35 cellular contexts compared by ENCODE assay signal in genomic region chrX:122878269-122878668, GRCh38.
"Had no signal": no experiment of that assay in that cellular context is flagged by ENCODE, and none has a peak within 500 bp of the region (broad histone marks: within the 10 kb centered on the region; RNA-seq: fewer than 3 reads in every experiment).

No MANE protein-coding gene starts in this region.

- H3K4me3 Mint-ChIP-seq: activated B cell treated with CpG ODN at 0.5 μM for 24 hours; activated CD4-positive, alpha-beta memory T cell treated with anti-CD3 and anti-CD28 coated beads for 36 hours; activated CD4-positive, alpha-beta T cell treated with anti-CD3 and anti-CD28 coated beads, Interleukin-2, amount 10 ng/mL, durations not matched to agents 24 days and 14 days; activated CD8-positive, alpha-beta T cell treated with anti-CD3 and anti-CD28 coated beads for 36 hours; activated naive CD4-positive, alpha-beta T cell treated with anti-CD3 and anti-CD28 coated beads, Interleukin-2, amount 10 ng/mL, durations not matched to agents 7 days and 5 days; activated naive CD4-positive, alpha-beta T cell treated with anti-CD3 and anti-CD28 coated beads, Interleukin-2, amount 50 U/mL, for 24 hours; activated naive CD8-positive, alpha-beta T cell; activated T-cell treated with anti-CD3 and anti-CD28 coated beads, Interleukin-2, amount 50 U/mL, for 4 hours; activated T-cell treated with anti-CD3 and anti-CD28 coated beads, Interleukin-2, amount 50 U/mL, for 72 hours; activated T-helper 1 cell treated with anti-CD3 and anti-CD28 coated beads, Interleukin-12 subunit alpha, Interleukin-12 subunit beta, Interleukin-2, Interleukin-4 antibody, amounts not matched to agents 30 ng/mL and 10 ng/mL and 1 ng/mL, durations not matched to agents 14 hours and 24 hours and 36 hours; activated T-helper 17 cell treated with anti-CD3 and anti-CD28 coated beads, Interleukin-2, amount 50 U/mL, for 72 hours; brain; central memory CD8-positive, alpha-beta T cell; T-helper 1 cell treated with Interleukin-12 subunit alpha and Interleukin-12 subunit beta and Interleukin-4 antibody, amounts not matched to agents 30 μg/mL and 1 μg/mL, for 36 hours; T-helper 2 cell treated with Interferon-gamma antibody and Interleukin-4, amounts not matched to agents 5 μg/mL and 100 μg/mL, for 36 hours had no signal

- H3K9me3 Mint-ChIP-seq: activated B cell treated with CpG ODN at 0.5 μM for 24 hours; activated CD4-positive, alpha-beta T cell treated with anti-CD3 and anti-CD28 coated beads, Interleukin-2, amount 10 ng/mL, durations not matched to agents 24 days and 14 days; activated CD8-positive, alpha-beta T cell treated with anti-CD3 and anti-CD28 coated beads for 36 hours; activated T-cell treated with anti-CD3 and anti-CD28 coated beads, Interleukin-2, amount 50 U/mL, for 4 hours; activated T-cell treated with anti-CD3 and anti-CD28 coated beads, Interleukin-2, amount 50 U/mL, for 72 hours; activated T-helper 1 cell treated with anti-CD3 and anti-CD28 coated beads, Interleukin-12 subunit alpha, Interleukin-12 subunit beta, Interleukin-2, Interleukin-4 antibody, amounts not matched to agents 30 ng/mL and 10 ng/mL and 1 ng/mL, durations not matched to agents 14 hours and 24 hours and 36 hours; T-helper 2 cell treated with Interferon-gamma antibody and Interleukin-4, amounts not matched to agents 5 μg/mL and 100 μg/mL, for 36 hours had no signal

- H3K4me1 ChIP-seq: ascending aorta had no signal

- H3K27ac Mint-ChIP-seq: activated B cell treated with CpG ODN at 0.5 μM for 24 hours; activated CD4-positive, alpha-beta memory T cell treated with anti-CD3 and anti-CD28 coated beads for 36 hours; activated CD4-positive, alpha-beta T cell treated with anti-CD3 and anti-CD28 coated beads, Interleukin-2, amount 10 ng/mL, durations not matched to agents 24 days and 14 days; activated CD8-positive, alpha-beta T cell treated with anti-CD3 and anti-CD28 coated beads for 36 hours; activated naive CD4-positive, alpha-beta T cell treated with anti-CD3 and anti-CD28 coated beads, Interleukin-2, amount 10 ng/mL, durations not matched to agents 7 days and 5 days; activated naive CD4-positive, alpha-beta T cell treated with anti-CD3 and anti-CD28 coated beads, Interleukin-2, amount 50 U/mL, for 24 hours; activated naive CD8-positive, alpha-beta T cell; activated T-cell treated with anti-CD3 and anti-CD28 coated beads, Interleukin-2, amount 50 U/mL, for 72 hours; activated T-helper 1 cell treated with anti-CD3 and anti-CD28 coated beads, Interleukin-12 subunit alpha, Interleukin-12 subunit beta, Interleukin-2, Interleukin-4 antibody, amounts not matched to agents 30 ng/mL and 10 ng/mL and 1 ng/mL, durations not matched to agents 14 hours and 24 hours and 36 hours; activated T-helper 17 cell treated with anti-CD3 and anti-CD28 coated beads, Interleukin-2, amount 50 U/mL, for 72 hours; brain; T-helper 1 cell treated with Interleukin-12 subunit alpha and Interleukin-12 subunit beta and Interleukin-4 antibody, amounts not matched to agents 30 μg/mL and 1 μg/mL, for 36 hours; T-helper 2 cell treated with Interferon-gamma antibody and Interleukin-4, amounts not matched to agents 5 μg/mL and 100 μg/mL, for 36 hours had no signal

- H3K27ac ChIP-seq: ascending aorta, cardiac muscle cell, VCaP had no signal

- H3K4me3 ChIP-seq: ascending aorta, cardiac muscle cell had no signal

- ATAC-seq: activated CD8-positive, alpha-beta T cell treated with anti-CD3 and anti-CD28 coated beads for 36 hours; activated T-cell treated with anti-CD3 and anti-CD28 coated beads, Interleukin-2, amount 50 U/mL, for 4 hours; activated T-cell treated with anti-CD3 and anti-CD28 coated beads, Interleukin-2, amount 50 U/mL, for 72 hours; activated T-helper 17 cell treated with anti-CD3 and anti-CD28 coated beads, Interleukin-2, amount 50 U/mL, for 72 hours had no signal

- H3K4me1 Mint-ChIP-seq: activated B cell treated with CpG ODN at 0.5 μM for 24 hours; activated CD4-positive, alpha-beta T cell treated with anti-CD3 and anti-CD28 coated beads, Interleukin-2, amount 10 ng/mL, durations not matched to agents 24 days and 14 days; activated naive CD4-positive, alpha-beta T cell treated with anti-CD3 and anti-CD28 coated beads, Interleukin-2, amount 10 ng/mL, durations not matched to agents 7 days and 5 days; activated naive CD4-positive, alpha-beta T cell treated with anti-CD3 and anti-CD28 coated beads, Interleukin-2, amount 50 U/mL, for 24 hours; activated T-helper 17 cell treated with anti-CD3 and anti-CD28 coated beads, Interleukin-2, amount 50 U/mL, for 72 hours; brain; central memory CD8-positive, alpha-beta T cell had no signal

- H3K36me3 Mint-ChIP-seq: activated CD4-positive, alpha-beta memory T cell treated with anti-CD3 and anti-CD28 coated beads for 36 hours; activated naive CD4-positive, alpha-beta T cell treated with anti-CD3 and anti-CD28 coated beads, Interleukin-2, amount 10 ng/mL, durations not matched to agents 7 days and 5 days; activated naive CD4-positive, alpha-beta T cell treated with anti-CD3 and anti-CD28 coated beads, Interleukin-2, amount 50 U/mL, for 24 hours; activated naive CD8-positive, alpha-beta T cell; brain had no signal

- FAIRE-seq: bronchial epithelial cell, TTC549 had no signal

- H3K27me3 Mint-ChIP-seq: activated B cell treated with CpG ODN at 0.5 μM for 24 hours; activated CD4-positive, alpha-beta memory T cell treated with anti-CD3 and anti-CD28 coated beads for 36 hours; activated CD4-positive, alpha-beta T cell treated with anti-CD3 and anti-CD28 coated beads, Interleukin-2, amount 10 ng/mL, durations not matched to agents 24 days and 14 days; activated CD8-positive, alpha-beta T cell treated with anti-CD3 and anti-CD28 coated beads for 36 hours; activated naive CD4-positive, alpha-beta T cell treated with anti-CD3 and anti-CD28 coated beads, Interleukin-2, amount 10 ng/mL, durations not matched to agents 7 days and 5 days; activated naive CD4-positive, alpha-beta T cell treated with anti-CD3 and anti-CD28 coated beads, Interleukin-2, amount 50 U/mL, for 24 hours; activated naive CD8-positive, alpha-beta T cell; activated T-helper 17 cell treated with anti-CD3 and anti-CD28 coated beads, Interleukin-2, amount 50 U/mL, for 72 hours; central memory CD8-positive, alpha-beta T cell had no signal

- H3K36me3 ChIP-seq: ascending aorta, cardiac muscle cell had no signal

- H3K27me3 ChIP-seq: ascending aorta, cardiac muscle cell had no signal

- DNase-seq: activated B cell treated with CpG ODN at 0.5 μM for 24 hours; activated CD4-positive, alpha-beta memory T cell treated with anti-CD3 and anti-CD28 coated beads for 36 hours; activated CD4-positive, alpha-beta T cell treated with anti-CD3 and anti-CD28 coated beads for 4 hours; activated CD4-positive, alpha-beta T cell treated with anti-CD3 and anti-CD28 coated beads, Interleukin-2, amount 10 ng/mL, durations not matched to agents 24 days and 14 days; activated CD4-positive, alpha-beta T cell treated with anti-CD3 and anti-CD28 coated beads, Interleukin-2, amount 50 U/mL, for 1 hour; activated CD4-positive, alpha-beta T cell treated with anti-CD3 and anti-CD28 coated beads, Interleukin-2, amount 50 U/mL, for 4 hours; activated CD4-positive, CD25-positive, alpha-beta regulatory T cell treated with anti-CD3 and anti-CD28 coated beads, Interleukin-2, amount 50 U/mL, for 72 hours; activated CD8-positive, alpha-beta memory T cell treated with anti-CD3 and anti-CD28 coated beads, Interleukin-2, amount 50 U/mL, for 4 hours; activated CD8-positive, alpha-beta T cell treated with anti-CD3 and anti-CD28 coated beads for 36 hours; activated effector memory CD4-positive, alpha-beta T cell treated with anti-CD3 and anti-CD28 coated beads, Interleukin-2, amount 50 U/mL, for 16 hours; activated naive CD4-positive, alpha-beta T cell treated with anti-CD3 and anti-CD28 coated beads, Interleukin-2, amount 10 ng/mL, durations not matched to agents 7 days and 5 days; activated naive CD4-positive, alpha-beta T cell treated with Interleukin-2 at 50 U/mL for 16 hours; activated T-cell treated with anti-CD3 and anti-CD28 coated beads for 4 hours; activated T-cell treated with anti-CD3 and anti-CD28 coated beads, Interleukin-2, amount 50 U/mL, for 1 hour; activated T-cell treated with anti-CD3 and anti-CD28 coated beads, Interleukin-2, amount 50 U/mL, for 4 hours; activated T-cell treated with anti-CD3 and anti-CD28 coated beads, Interleukin-2, amount 50 U/mL, for 72 hours; amygdala; anterior cingulate cortex; caudate nucleus; cerebellar nuclear complex; T-helper 2 cell; T-helper 9 cell had no signal
